ENCODE assay signal across 9 cellular contexts in genomic region chr1:74468982-74469603, GRCh38. TPM values are rescaled to one million over a fixed set of nuclear protein-coding genes. Genes with fewer than 3 reads are reported as not detected.
DNase-seq lines count a peak whose midpoint lies in the region; ATAC-seq, FAIRE-seq and TF ChIP-seq lines count a peak whose summit lies in the region.
"Had no signal": no experiment of that assay in that cellular context is flagged by ENCODE, and none has a peak within 500 bp of the region (broad histone marks: within the 10 kb centered on the region; RNA-seq: fewer than 3 reads in every experiment).

No MANE protein-coding gene starts in this region.

- peaks cover 1 to 8% of the 10 kb centered on the region in 2 donors for H3K27me3 Mint-ChIP-seq in T-cell

- no peak overlapping the region for H3K4me3 Mint-ChIP-seq in T-cell

- POLR2A ChIA-PET in T-cell (lab: Charles Lee) = no interaction called here

- peak; percentile 30 for FAIRE-seq in GM12892 (lab: Jason Lieb, UNC)

- no peaks in the 10 kb centered on the region for H3K36me3 Mint-ChIP-seq in T-cell

- H3K9me3 Mint-ChIP-seq in T-cell = no peaks in the 10 kb centered on the region

- no peak for DNase-seq in GM12892 (ENCODE audit: insufficient read length)
- peak; percentile 65 to 88 for DNase-seq in Kasumi-1 (lab: John Stamatoyannopoulos, UW)
- DNase-seq in SHP77 (lab: John Stamatoyannopoulos, UW) = peak; percentile 4 to 34
- DNase-seq in fibroblast of pulmonary artery (ENCODE audit: low read depth) = peak; percentile 55
- DNase-seq in putamen (ENCODE audit: low spot score) = peak; percentile 50
- DNase-seq in T-cell = no peak
- DNase-seq in nucleus accumbens (lab: John Stamatoyannopoulos, UW) = no peak

- TF ChIP-seq POLR2A in GM12892 (IDR thresholded peaks at IDR 0.05; ENCODE audit: low read depth, low read length) = no peak

- H3K27ac Mint-ChIP-seq in T-cell = no peak overlapping the region

- ATAC-seq in T-cell (replicated peaks in 1 of 4) (no peak), HG03442 (IDR thresholded peaks at IDR 0.05; ENCODE audit: unreplicated experiment) (no peak)

- H3K4me1 Mint-ChIP-seq in T-cell = no peaks in the 10 kb centered on the region

- H3K4me3 ChIP-seq in fibroblast of pulmonary artery (replicated peaks; ENCODE audit: low read depth, low read length) = no peak overlapping the region

- CTCF ChIA-PET in T-cell (lab: Charles Lee) = no interaction called here

- peak; percentile 62 for TF ChIP-seq CTCF in fibroblast of pulmonary artery (IDR thresholded peaks at IDR 0.05; ENCODE audit: low read length, missing control alignments)

RNA-seq across cellular contexts. Expression of gene LRRC53, which starts 43.3 kb away (rescaled TPM):
- polyA plus RNA-seq in GM12892 (2012; ENCODE audit: missing spikeins) = not detected
- not detected for total RNA-seq in T-cell
- total RNA-seq: activated CD8-positive, alpha-beta memory T cell treated with anti-CD3 and anti-CD28 coated beads for 36 hours had no signal

Comparison
In these comparisons a context has a peak if more than half of its experiments do, and no peak if none do; other contexts are left out.
1. DNase-seq: peak in Kasumi-1 (2 of 2), SHP77 (2 of 2), fibroblast of pulmonary artery (single experiment) and putamen (single experiment); none in GM12892 (single experiment), T-cell (0 of 34) and nucleus accumbens (0 of 56).